16 cellular contexts compared by ENCODE assay signal in the genomic region with DNA sequence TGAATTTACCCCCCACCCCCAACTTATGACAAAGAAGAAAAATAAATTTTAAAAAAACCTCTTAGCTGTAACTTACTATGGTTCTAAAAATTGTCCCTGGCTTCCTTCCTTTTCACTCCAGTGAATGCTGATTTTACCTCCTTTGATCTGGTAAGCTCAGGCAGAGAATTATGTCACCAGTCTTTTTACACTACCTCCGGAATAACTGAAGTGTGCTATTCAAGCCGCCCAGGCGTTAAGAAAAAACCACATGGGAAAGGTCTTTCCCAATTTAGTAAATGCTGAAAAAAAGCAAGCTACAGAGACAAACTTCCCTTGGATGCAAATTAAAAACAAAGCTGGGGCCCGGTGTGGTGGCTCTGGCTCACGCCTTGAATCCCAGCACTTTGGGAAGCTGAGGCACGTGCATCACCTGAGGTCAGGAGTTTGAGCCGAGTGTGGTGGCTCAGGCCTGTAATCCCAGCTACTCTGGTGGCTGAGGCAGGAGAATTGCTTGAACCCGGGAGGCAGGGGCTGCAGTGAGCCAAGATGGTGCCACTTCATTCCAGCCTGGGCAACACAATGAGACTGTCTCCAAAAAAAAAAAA. TPM values are rescaled to one million over a fixed set of nuclear protein-coding genes. Genes with fewer than 3 reads are reported as not detected.
DNase-seq lines count a peak whose midpoint lies in the region; ATAC-seq and TF ChIP-seq lines count a peak whose summit lies in the region.
"Had no signal": no experiment of that assay in that cellular context is flagged by ENCODE, and none has a peak within 500 bp of the region (broad histone marks: within the 10 kb centered on the region; RNA-seq: fewer than 3 reads in every experiment).

No MANE protein-coding gene starts in this region.

- H3K36me3 ChIP-seq in BLaER1 treated with 17β-estradiol and CSF1 and Interleukin-3, amounts not matched to agents 10 nM and 100 nM: peaks cover 54 to 74% (median 65%) of the 10 kb centered on the region in 11 experiments
- peaks cover 18 to 55% of the 10 kb centered on the region in 2 experiments for H3K36me3 ChIP-seq in mesenchymal stem cell (ENCODE audit: control insufficient read depth in 1 of 2, insufficient read depth in 2 of 2, low read depth in 1 of 2, low read length in 2 of 2)

- DNase-seq in mesenchymal stem cell: no peak
- DNase-seq in hippocampal formation (lab: John Stamatoyannopoulos, UW): no peak
- DNase-seq in omental fat pad (ENCODE audit: low spot score): no peak
- DNase-seq: DND-41; KG1; mucosa of descending colon; NCI-H2029 treated with DMSO at 0.1 percent for 48 hours; NCI-H69; psoas muscle; RPMI8226; stimulated activated CD4-positive, alpha-beta T cell treated with anti-CD3 and anti-CD28 coated beads, Interleukin-1b, Interleukin-23, amount 100 ng/mL, for 48 hours had no signal

- H3K4me3 ChIP-seq in BLaER1 treated with 17β-estradiol and CSF1 and Interleukin-3, amounts not matched to agents 10 nM and 100 nM: peak overlapping the region in 9 of 10 experiments; percentile 25 to 97 (median 48); a peak in 16 of 20 replicates
- H3K4me3 ChIP-seq in mesenchymal stem cell (ENCODE audit: insufficient read depth in 1 of 2, low read depth in 1 of 2, low read length in 2 of 2): no peak overlapping the region
- H3K4me3 ChIP-seq: mucosa of descending colon, psoas muscle had no signal

- H2BK12ac ChIP-seq in mesenchymal stem cell (ENCODE audit: low read length in 2 of 2): no peak overlapping the region

- H3K4me3 Mint-ChIP-seq in activated T-helper 17 cell treated with anti-CD3 and anti-CD28 coated beads, Interleukin-2, amount 50 U/mL, for 72 hours: no peak overlapping the region

- no peak overlapping the region for H3K23ac ChIP-seq in mesenchymal stem cell (ENCODE audit: low read length in 2 of 2)

- H3K36me3 Mint-ChIP-seq in activated T-helper 17 cell treated with anti-CD3 and anti-CD28 coated beads, Interleukin-2, amount 50 U/mL, for 72 hours (ENCODE audit: low read depth): peaks cover 99% of the 10 kb centered on the region

- no peak overlapping the region for H2BK5ac ChIP-seq in mesenchymal stem cell (ENCODE audit: low read depth, low read length, poor library complexity, severe bottlenecking)

- no peaks in the 10 kb centered on the region for H3K9me3 Mint-ChIP-seq in activated T-helper 17 cell treated with anti-CD3 and anti-CD28 coated beads, Interleukin-2, amount 50 U/mL, for 72 hours

- WGBS in mesenchymal stem cell: 94% methylated on average over 7 of the region's 8 CpGs

- no peaks in the 10 kb centered on the region for H3K79me1 ChIP-seq in mesenchymal stem cell (replicated peaks; ENCODE audit: low read length, poor library complexity, severe bottlenecking)

- H3K4me1 Mint-ChIP-seq in activated T-helper 17 cell treated with anti-CD3 and anti-CD28 coated beads, Interleukin-2, amount 50 U/mL, for 72 hours: peaks cover 26% of the 10 kb centered on the region

- TF ChIP-seq CTCF in omental fat pad (IDR thresholded peaks at IDR 0.05): no peak

- peak overlapping the region; percentile 57 for H3K27ac Mint-ChIP-seq in activated T-helper 17 cell treated with anti-CD3 and anti-CD28 coated beads, Interleukin-2, amount 50 U/mL, for 72 hours

- H4K20me1 ChIP-seq in BLaER1 treated with 17β-estradiol and CSF1 and Interleukin-3, amounts not matched to agents 10 nM and 100 nM: peaks cover 81 to 100% (median 99%) of the 10 kb centered on the region in 11 experiments

- peaks cover 81 to 99% (median 88%) of the 10 kb centered on the region in 10 experiments for H3K4me1 ChIP-seq in BLaER1 treated with 17β-estradiol and CSF1 and Interleukin-3, amounts not matched to agents 10 nM and 100 nM
- H3K4me1 ChIP-seq in mesenchymal stem cell (ENCODE audit: control insufficient read depth, insufficient read depth, low read depth, low read length): peaks cover 14% of the 10 kb centered on the region

- H3K27me3 Mint-ChIP-seq in activated T-helper 17 cell treated with anti-CD3 and anti-CD28 coated beads, Interleukin-2, amount 50 U/mL, for 72 hours: no peaks in the 10 kb centered on the region

- H4K91ac ChIP-seq in mesenchymal stem cell (ENCODE audit: low read length): no peak overlapping the region

- H3K9ac ChIP-seq in BLaER1 treated with 17β-estradiol and CSF1 and Interleukin-3, amounts not matched to agents 10 nM and 100 nM: peak overlapping the region; percentile 44 to 100 (median 73)
- no peak overlapping the region for H3K9ac ChIP-seq in mesenchymal stem cell (ENCODE audit: low read length)

- no peaks in the 10 kb centered on the region for H3K27me3 ChIP-seq in BLaER1 treated with 17β-estradiol and CSF1 and Interleukin-3, amounts not matched to agents 10 nM and 100 nM
- no peaks in the 10 kb centered on the region for H3K27me3 ChIP-seq in mesenchymal stem cell (ENCODE audit: control insufficient read depth in 1 of 2, insufficient read depth in 1 of 2, low read length in 2 of 2)

- H3K14ac ChIP-seq in mesenchymal stem cell (ENCODE audit: low read length in 2 of 2): no peak overlapping the region

- no peak overlapping the region for H2BK15ac ChIP-seq in mesenchymal stem cell (ENCODE audit: low read depth, poor library complexity, severe bottlenecking)

- ATAC-seq in activated T-helper 17 cell treated with anti-CD3 and anti-CD28 coated beads, Interleukin-2, amount 50 U/mL, for 72 hours (replicated peaks): no peak
- ATAC-seq in GM21367 (IDR thresholded peaks at IDR 0.05; ENCODE audit: unreplicated experiment) (no peak), HG03439 (IDR thresholded peaks at IDR 0.05; ENCODE audit: unreplicated experiment) (no peak), omental fat pad (ENCODE audit: low FRiP score) (no peak)
- ATAC-seq: mucosa of descending colon, psoas muscle had no signal

- H2AFZ ChIP-seq in mesenchymal stem cell (ENCODE audit: low read depth, low read length): no peak overlapping the region

- peak overlapping the region; percentile 41 to 100 (median 99); a peak in 21 of 22 replicates for H3K27ac ChIP-seq in BLaER1 treated with 17β-estradiol and CSF1 and Interleukin-3, amounts not matched to agents 10 nM and 100 nM
- peak overlapping the region; percentile 6 for H3K27ac ChIP-seq in mesenchymal stem cell (ENCODE audit: low read length, poor library complexity, severe bottlenecking)
- H3K27ac ChIP-seq: psoas muscle had no signal

- peak; percentile 25 for TF ChIP-seq POLR2A in GM19193 (IDR thresholded peaks at IDR 0.05; ENCODE audit: extremely low read depth, insufficient read depth, insufficient read length)

- H2BK120ac ChIP-seq in mesenchymal stem cell (ENCODE audit: low read depth, low read length): no peak overlapping the region

- peak overlapping the region; percentile 97 to 99 (median 98) for H3K4me2 ChIP-seq in BLaER1 treated with 17β-estradiol and CSF1 and Interleukin-3, amounts not matched to agents 10 nM and 100 nM
- H3K4me2 ChIP-seq in mesenchymal stem cell (ENCODE audit: low read length, poor library complexity, severe bottlenecking): no peak overlapping the region

- no peak overlapping the region for H3K4ac ChIP-seq in mesenchymal stem cell (ENCODE audit: low read depth in 1 of 2, low read length in 2 of 2)

- H3K9me3 ChIP-seq in BLaER1 treated with 17β-estradiol and CSF1 and Interleukin-3, amounts not matched to agents 10 nM and 100 nM (replicated peaks in 1 of 11): no peaks in the 10 kb centered on the region
- no peaks in the 10 kb centered on the region for H3K9me3 ChIP-seq in mesenchymal stem cell (ENCODE audit: control insufficient read depth, low read length)
- H3K9me3 ChIP-seq: mucosa of descending colon, psoas muscle had no signal

- H3K18ac ChIP-seq in mesenchymal stem cell (ENCODE audit: low read depth in 1 of 2, low read length in 2 of 2): no peak overlapping the region

- H2AK5ac ChIP-seq in mesenchymal stem cell (ENCODE audit: low read length, severe bottlenecking): no peak overlapping the region

- H4K8ac ChIP-seq in mesenchymal stem cell (ENCODE audit: low read length): no peak overlapping the region

RNA-seq across cellular contexts. Expression of gene SNX5, which starts 12.4 kb away (rescaled TPM):
- total RNA-seq in activated T-helper 17 cell treated with anti-CD3 and anti-CD28 coated beads, Interleukin-2, amount 50 U/mL, for 72 hours: 100 to 1,000 TPM; 175 to 201 TPM
- polyA plus RNA-seq in mesenchymal stem cell (2013, experiment 1 of 2): 76.3 TPM
- polyA plus RNA-seq in mesenchymal stem cell (2013, experiment 2 of 2): 76.9 TPM
- total RNA-seq in omental fat pad: 100 to 1,000 TPM; 101 to 232 (median 110) TPM

RNA-seq across cellular contexts. Expression of gene MGME1, which starts 12.6 kb away (rescaled TPM):
- total RNA-seq in activated T-helper 17 cell treated with anti-CD3 and anti-CD28 coated beads, Interleukin-2, amount 50 U/mL, for 72 hours: 10 to 100 TPM; 24.2 to 33.2 TPM
- 14.6 TPM for polyA plus RNA-seq in mesenchymal stem cell (2013, experiment 1 of 2)
- 13.8 TPM for polyA plus RNA-seq in mesenchymal stem cell (2013, experiment 2 of 2)
- 10 to 100 TPM in 1 of 4 donors, 1 to 10 TPM in 3; 5.8 to 12.3 (median 7.3) TPM for total RNA-seq in omental fat pad

Comparison
In these comparisons a context has a peak if more than half of its experiments do, and no peak if none do; other contexts are left out.
1. H3K4me3 ChIP-seq: peak in BLaER1 treated with 17β-estradiol and CSF1 and Interleukin-3, amounts not matched to agents 10 nM and 100 nM (9 of 10); none in mesenchymal stem cell (0 of 2).